In genomic region chr1:35076426-35076825, GRCh38 we compare ENCODE assay signal across 8 cellular contexts. TPM values are rescaled to one million over a fixed set of nuclear protein-coding genes. Genes with fewer than 3 reads are reported as not detected.
DNase-seq lines count a peak whose midpoint lies in the region; TF ChIP-seq lines count a peak whose summit lies in the region.
"Not testable (repeated sequence)": the region's sequence is repeated elsewhere in the genome, so short reads cannot be mapped to it uniquely, and the experiment has no call there.

No MANE protein-coding gene starts in this region.

- not testable (repeated sequence) for H3K4me3 ChIP-seq in foreskin fibroblast (ENCODE audit: low read depth in 1 of 2, low read length in 2 of 2)

- CTCF ChIA-PET in MCF 10A (lab: Yijun Ruan, JAX) = interaction anchor here (0.7 kb wide), 1 partner anchor 1233 kb away, joined by 3 read pairs; no protein-coding TSS in a partner anchor

- DNase-seq in EH (ENCODE audit: low read depth) = peak; percentile 58
- DNase-seq in HFFc6 = peak; percentile 9
- peak; percentile 67 for DNase-seq in NCI-H226
- peak; percentile 36 for DNase-seq in activated CD8-positive, alpha-beta memory T cell treated with anti-CD3 and anti-CD28 coated beads, Interleukin-2, amount 50 U/mL, for 48 hours
- peak; percentile 91 for DNase-seq in MCF 10A (ENCODE audit: unreplicated experiment)
- DNase-seq in fibroblast of gingiva (ENCODE audit: low read depth) = peak; percentile 53
- DNase-seq in foreskin fibroblast = peak; percentile 39 to 47
- peak; percentile 13 for DNase-seq in stromal cell of bone marrow (ENCODE audit: low read depth)

- H3K4me1 Mint-ChIP-seq in HFFc6 (ENCODE audit: low read depth) = peaks cover 42% of the 10 kb centered on the region
- H3K4me1 Mint-ChIP-seq in MCF 10A (ENCODE audit: insufficient read depth, unreplicated experiment) = peaks cover 16% of the 10 kb centered on the region

- H3K27ac Mint-ChIP-seq in HFFc6 = 0 out of 2 replicates have a peak overlapping the region, but pooled peaks have one; percentile 4
- H3K27ac Mint-ChIP-seq in MCF 10A (ENCODE audit: low read depth, unreplicated experiment) = not testable (repeated sequence)

- H3K4me3 Mint-ChIP-seq in HFFc6; MCF 10A (ENCODE audit: unreplicated experiment): not testable (repeated sequence)

- BruUV-seq in MCF 10A (replicated peaks; lab: Mats Ljungman, UMichigan) = not testable (repeated sequence)

- H3K27me3 Mint-ChIP-seq in HFFc6 (ENCODE audit: insufficient read depth) = not testable (repeated sequence)
- H3K27me3 Mint-ChIP-seq in MCF 10A (ENCODE audit: insufficient read depth, unreplicated experiment) = peaks cover 14% of the 10 kb centered on the region

- H3K9me3 Mint-ChIP-seq in HFFc6; MCF 10A (ENCODE audit: unreplicated experiment): not testable (repeated sequence)

- not testable (repeated sequence) for TF ChIP-seq CTCF in HFFc6 (IDR thresholded peaks at IDR 0.05); MCF 10A (IDR thresholded peaks at IDR 0.05; ENCODE audit: unreplicated experiment); foreskin fibroblast (IDR thresholded peaks at IDR 0.05; ENCODE audit: low read depth, low read length)

- H3K36me3 Mint-ChIP-seq in HFFc6 (ENCODE audit: low read depth); MCF 10A (ENCODE audit: insufficient read depth, unreplicated experiment): not testable (repeated sequence)

- POLR2A ChIA-PET in MCF 10A (lab: Yijun Ruan, JAX) = interaction anchor here (0.9 to 1.3 kb wide), 4 partner anchors 9 to 117 kb away, joined by 3 to 6 read pairs (median 4); partner anchors contain the start of genes SFPQ and ZMYM6

- intact Hi-C loops in MCF 10A (cut with micrococcal nuclease) = not testable (repeated sequence)

RNA-seq across cellular contexts. Expression of gene ZMYM1, which starts 2.8 kb away (rescaled TPM):
- 10 to 100 TPM; 14.5 to 20.2 (median 18.2) TPM for total RNA-seq in HFFc6 (2021; fragmentation: NEBNext Ultra II Directional; extraction: Animal tissue kit (Norgen Biotek cat#: 25700))
- 19.2 and 21.2 TPM in 2 replicates for total RNA-seq in MCF 10A (2022)

RNA-seq across cellular contexts. Expression of gene ZMYM6, which starts 44.7 kb away (rescaled TPM):
- 10 to 100 TPM; 15.4 to 18.8 (median 16.7) TPM for total RNA-seq in HFFc6 (2021; fragmentation: NEBNext Ultra II Directional; extraction: Animal tissue kit (Norgen Biotek cat#: 25700))
- total RNA-seq in MCF 10A (2022) = 21.6 and 25.7 TPM in 2 replicates

Comparison
In these comparisons a context has a peak if more than half of its experiments do, and no peak if none do; other contexts are left out.
1. DNase-seq: peak in every context shown above with its lines; median percentile 91 in MCF 10A; 67 in NCI-H226; 58 in EH; 53 in fibroblast of gingiva; 43 in foreskin fibroblast; 36 in activated CD8-positive, alpha-beta memory T cell treated with anti-CD3 and anti-CD28 coated beads, Interleukin-2, amount 50 U/mL, for 48 hours; 13 in stromal cell of bone marrow; 9 in HFFc6.